In the genomic region with DNA sequence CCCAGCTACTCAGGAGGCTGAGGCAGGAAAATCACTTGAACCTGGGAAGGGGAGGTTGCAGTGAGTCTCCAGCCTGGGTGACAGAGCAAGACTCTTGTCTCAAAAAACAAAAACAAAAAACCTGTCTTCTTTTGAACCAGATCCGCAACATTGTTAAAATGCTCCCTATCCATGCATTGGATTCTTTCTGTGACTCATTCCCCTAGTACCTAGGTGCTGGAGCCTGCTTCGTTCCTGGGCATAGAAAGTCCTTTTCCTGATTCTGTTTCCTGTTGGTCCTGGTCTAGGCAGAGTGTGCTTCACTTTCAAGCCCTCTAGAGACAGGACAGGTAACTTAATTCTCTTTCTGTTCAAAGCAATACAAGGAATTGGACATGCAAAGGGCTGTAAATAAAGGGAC, we compare ENCODE assay signal across 17 cellular contexts. TPM values are rescaled to one million over a fixed set of nuclear protein-coding genes. Genes with fewer than 3 reads are reported as not detected.
DNase-seq lines count a peak whose midpoint lies in the region; ATAC-seq, FAIRE-seq and TF ChIP-seq lines count a peak whose summit lies in the region.
"Had no signal": no experiment of that assay in that cellular context is flagged by ENCODE, and none has a peak within 500 bp of the region (broad histone marks: within the 10 kb centered on the region; RNA-seq: fewer than 3 reads in every experiment).

No MANE protein-coding gene starts in this region.

- CTCF ChIA-PET in GM10248 (lab: Yijun Ruan, JAX) = interaction anchor here (1.0 kb wide), 1 partner anchor 16 kb away, joined by 3 read pairs; no protein-coding TSS in a partner anchor

- H3K14ac ChIP-seq in trophoblast cell (ENCODE audit: low read length) = no peak overlapping the region

- no peak overlapping the region for H4K8ac ChIP-seq in trophoblast cell (ENCODE audit: low read depth, low read length)

- H2AFZ ChIP-seq in trophoblast cell (ENCODE audit: insufficient read depth, low read length, poor library complexity) = no peak overlapping the region

- H4K12ac ChIP-seq in trophoblast cell (ENCODE audit: low read depth, low read length) = no peak overlapping the region

- H2BK120ac ChIP-seq in trophoblast cell (ENCODE audit: insufficient read depth, low read length, poor library complexity) = no peak overlapping the region

- peaks cover 24% of the 10 kb centered on the region for H3K79me2 ChIP-seq in trophoblast cell (ENCODE audit: control insufficient read depth, insufficient read depth, low read length, poor library complexity)

- ATAC-seq in RWPE2 (ENCODE audit: low read depth) (peak; percentile 75), esophagus mucosa (peak; percentile 84), GM19463 (IDR thresholded peaks at IDR 0.05; ENCODE audit: unreplicated experiment) (no peak)
- ATAC-seq: Right ventricle myocardium inferior had no signal

- no peak overlapping the region for H2BK5ac ChIP-seq in trophoblast cell (ENCODE audit: low read depth, low read length, poor library complexity)

- H3K18ac ChIP-seq in trophoblast cell (ENCODE audit: low read length) = no peak overlapping the region

- no peak overlapping the region for H3K9ac ChIP-seq in trophoblast cell (ENCODE audit: low read length)

- peaks cover 13% of the 10 kb centered on the region for H3K79me1 ChIP-seq in trophoblast cell (ENCODE audit: low read length)

- H3K4me3 ChIP-seq in RWPE2 (ENCODE audit: severe bottlenecking) (no peak overlapping the region), trophoblast cell (ENCODE audit: low read depth, low read length) (no peak overlapping the region)
- H3K4me3 ChIP-seq: tibial nerve had no signal

- no peak overlapping the region for H2AK5ac ChIP-seq in trophoblast cell (ENCODE audit: low read length)

- H3K4me1 ChIP-seq in RWPE2 (ENCODE audit: insufficient read depth, poor library complexity, severe bottlenecking) (peaks cover 14% of the 10 kb centered on the region), trophoblast cell (ENCODE audit: control insufficient read depth in 1 of 2, insufficient read depth in 2 of 2, low read length in 2 of 2) (peaks cover 9 to 12% of the 10 kb centered on the region in 2 experiments)

- WGBS in trophoblast cell (ENCODE audit: extremely low coverage, insufficient coverage, insufficient read length) = no CpG with 5 or more reads among the region's 2 CpGs

- H3K9me3 ChIP-seq in RWPE2 (ENCODE audit: severe bottlenecking) (no peaks in the 10 kb centered on the region), trophoblast cell (ENCODE audit: insufficient read depth, low read depth, low read length) (peaks cover 2% of the 10 kb centered on the region)
- H3K9me3 ChIP-seq: tibial nerve had no signal

- H3K36me3 ChIP-seq in RWPE2 (ENCODE audit: low read depth) (peaks cover 17% of the 10 kb centered on the region), trophoblast cell (ENCODE audit: control insufficient read depth in 1 of 2, insufficient read depth in 2 of 2, low read length in 2 of 2) (peaks cover 2 to 3% of the 10 kb centered on the region in 2 experiments)
- H3K36me3 ChIP-seq: tibial nerve had no signal

- peak overlapping the region; percentile 44 for H3K27ac ChIP-seq in RWPE2 (ENCODE audit: poor library complexity, severe bottlenecking)
- H3K27ac ChIP-seq in trophoblast cell (ENCODE audit: low read depth, low read length) = peak overlapping the region; percentile 69
- H3K27ac ChIP-seq: tibial nerve had no signal

- H3K27me3 ChIP-seq in RWPE2 (ENCODE audit: insufficient read depth, poor library complexity, severe bottlenecking) (no peaks in the 10 kb centered on the region), trophoblast cell (ENCODE audit: insufficient read depth, low read length) (no peaks in the 10 kb centered on the region)
- H3K27me3 ChIP-seq: tibial nerve had no signal

- POLR2A ChIA-PET in GM10248 (lab: Yijun Ruan, JAX) = no interaction called here

- no peak overlapping the region for H3K23ac ChIP-seq in trophoblast cell (ENCODE audit: low read length)

- H4K91ac ChIP-seq in trophoblast cell (ENCODE audit: low read depth, low read length) = no peak overlapping the region

- no peak overlapping the region for H3K4ac ChIP-seq in trophoblast cell (ENCODE audit: low read depth, low read length)

- TF ChIP-seq CTCF in RWPE2 (IDR thresholded peaks at IDR 0.05; ENCODE audit: poor library complexity, severe bottlenecking) (no peak), GM10248 (IDR thresholded peaks at IDR 0.05; ENCODE audit: control extremely low read depth, extremely low read depth, low read depth, missing control alignments) (no peak)

- H2BK12ac ChIP-seq in trophoblast cell (ENCODE audit: low read length) = no peak overlapping the region

- DNase-seq in HTR-8/SVneo (ENCODE audit: insufficient read length, low spot score) (no peak), RWPE2 (ENCODE audit: low spot score) (no peak), trophoblast cell (peak; percentile 80 to 96), mesenteric fat pad (ENCODE audit: low spot score) (no peak), GM10248 (ENCODE audit: extremely low spot score) (no peak), NK-92 (lab: John Stamatoyannopoulos, UW; ENCODE audit: unreplicated experiment) (no peak)
- DNase-seq: activated CD4-positive, alpha-beta T cell treated with anti-CD3 and anti-CD28 coated beads for 48 hours; activated T-cell treated with anti-CD3 and anti-CD28 coated beads, Interleukin-2, amount 50 U/mL, for 24 hours; cortex of kidney; DND-41; Kasumi-1; NCI-H1694; NCI-H774 had no signal

- FAIRE-seq in HTR-8/SVneo (lab: Jason Lieb, UNC) = peak; percentile 9

- peak overlapping the region; percentile 44 for H3K4me2 ChIP-seq in trophoblast cell (ENCODE audit: low read length)

RNA-seq across cellular contexts. Expression of a gene that starts 5.2 kb away (rescaled TPM):
- 68.3 TPM for total RNA-seq in esophagus mucosa
- polyA plus RNA-seq in trophoblast cell (2013) = 59.0 and 60.9 TPM in 2 replicates
- total RNA-seq in mesenteric fat pad = 45.1 TPM

Comparison
In these comparisons a context has a peak if more than half of its experiments do, and no peak if none do; other contexts are left out.
1. DNase-seq: peak in trophoblast cell (2 of 2); none in HTR-8/SVneo (single experiment), RWPE2 (single experiment), mesenteric fat pad (single experiment), GM10248 (single experiment) and NK-92 (single experiment).